12 cellular contexts compared by ENCODE assay signal in the genomic region with DNA sequence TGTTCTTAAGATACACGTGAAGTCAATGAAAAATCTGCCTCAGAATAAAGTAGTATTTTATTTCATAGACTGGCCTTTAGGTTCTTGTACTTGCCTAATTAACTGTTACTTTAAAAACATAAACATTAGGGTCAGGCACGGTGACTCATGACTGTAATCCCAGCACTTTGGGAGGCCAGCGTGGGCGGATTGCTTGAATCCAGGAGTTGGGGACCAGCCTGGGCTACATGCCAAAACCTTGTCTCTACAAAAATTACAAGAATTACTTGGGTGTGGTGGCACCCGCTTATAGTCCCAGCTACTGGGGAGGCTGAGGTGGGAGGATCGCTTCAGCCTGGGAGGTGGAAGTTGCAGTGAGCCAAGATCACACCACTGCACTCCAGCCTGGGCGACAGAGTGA. TPM values are rescaled to one million over a fixed set of nuclear protein-coding genes. Genes with fewer than 3 reads are reported as not detected.
DNase-seq lines count a peak whose midpoint lies in the region; ATAC-seq, FAIRE-seq and TF ChIP-seq lines count a peak whose summit lies in the region.
"Had no signal": no experiment of that assay in that cellular context is flagged by ENCODE, and none has a peak within 500 bp of the region (broad histone marks: within the 10 kb centered on the region; RNA-seq: fewer than 3 reads in every experiment).

No MANE protein-coding gene starts in this region.

- no peak for TF ChIP-seq POLR2A in K562 (conservative IDR thresholded peaks at IDR 0.05)
- no peak for TF ChIP-seq POLR2A in esophagus muscularis mucosa (IDR thresholded peaks at IDR 0.05; ENCODE audit: low read depth)

- H4K20me1 ChIP-seq in K562 (replicated peaks; ENCODE audit: control insufficient read depth, insufficient read depth, low read length) = no peaks in the 10 kb centered on the region

- peak; percentile 82 for FAIRE-seq in K562 (lab: Jason Lieb, UNC)

- H3K4me3 ChIP-seq in ACC112 (ENCODE audit: low read depth, low read length) (no peak overlapping the region), K562 (no peak overlapping the region), esophagus muscularis mucosa (no peak overlapping the region)
- H3K4me3 ChIP-seq: BLaER1 treated with 17β-estradiol and CSF1 and Interleukin-3, amounts not matched to agents 10 nM and 100 nM had no signal

- H3K9me1 ChIP-seq in K562 (ENCODE audit: control insufficient read depth, insufficient read depth, low read length) = no peaks in the 10 kb centered on the region

- H3K9me3 ChIP-seq in K562 (replicated peaks; ENCODE audit: control insufficient read depth, insufficient read depth, low read depth, low read length) (no peaks in the 10 kb centered on the region), esophagus muscularis mucosa (no peaks in the 10 kb centered on the region)
- H3K9me3 ChIP-seq: BLaER1 treated with 17β-estradiol and CSF1 and Interleukin-3, amounts not matched to agents 10 nM and 100 nM had no signal

- H3K36me3 ChIP-seq in ACC112 (ENCODE audit: insufficient read depth, low read length) (peaks cover 43% of the 10 kb centered on the region), K562 (ENCODE audit: control insufficient read depth, insufficient read depth, low read length) (peaks cover 70% of the 10 kb centered on the region; the same call in 2 of the 3 replicates), esophagus muscularis mucosa (peaks cover 58 to 94% (median 80%) of the 10 kb centered on the region in 4 donors)

- in situ Hi-C loops in K562 (cut with MboI) = loop anchor here (10.0 kb wide), 1 partner anchor 411 kb away; no protein-coding TSS in a partner anchor

- peak; percentile 84 for ATAC-seq in K562
- peak; percentile 27 for ATAC-seq in left colon
- ATAC-seq in HG02852 (IDR thresholded peaks at IDR 0.05; ENCODE audit: unreplicated experiment) = no peak
- no peak for ATAC-seq in GM18873 (IDR thresholded peaks at IDR 0.05; ENCODE audit: low FRiP score, unreplicated experiment)

- intact Hi-C loops in K562 (cut with micrococcal nuclease) = loop anchor here (5.0 to 10.0 kb wide), 2 partner anchors 171 to 398 kb away; partner anchors contain the start of gene ATG16L1
- intact Hi-C loops in left colon (cut with DNase I, micrococcal nuclease) = loop anchor here in 1 of 2 donors (10.0 kb wide), 1 partner anchor 391 kb away; no protein-coding TSS in a partner anchor
- intact Hi-C loops in esophagus muscularis mucosa (cut with DNase I) = loop anchor here (5.0 kb wide), 1 partner anchor 398 kb away; the partner anchor contains the start of gene ATG16L1

- no peak for TF ChIP-seq CTCF in K562 (IDR thresholded peaks at IDR 0.05 in 2 of 3, conservative IDR thresholded peaks at IDR 0.05 in 1 of 3; ENCODE audit: insufficient read depth in 2 of 3, low read depth in 1 of 3, low read length in 3 of 3)
- no peak for TF ChIP-seq CTCF in esophagus muscularis mucosa (IDR thresholded peaks at IDR 0.05)

- H3K79me2 ChIP-seq in ACC112 (ENCODE audit: control insufficient read depth, insufficient read depth, low read length, unreplicated experiment) = no peaks in the 10 kb centered on the region
- H3K79me2 ChIP-seq in K562 (ENCODE audit: control insufficient read depth, insufficient read depth, low read length) = no peaks in the 10 kb centered on the region

- POLR2A ChIA-PET in K562 (lab: Yijun Ruan, JAX) = interaction anchor here (0.6 kb wide), 1 partner anchor 30 kb away, joined by 5 read pairs; no protein-coding TSS in a partner anchor

- BruUV-seq in K562 (replicated peaks; lab: Mats Ljungman, UMichigan) = no TSS peak

- CTCF ChIA-PET in K562 (lab: Yijun Ruan, JAX; ENCODE audit: low intra/inter-chr PET ratio) = interaction anchor here (0.7 kb wide), 1 partner anchor 397 kb away, joined by 3 read pairs; the partner anchor contains the start of gene ATG16L1

- H3K4me2 ChIP-seq in K562 (ENCODE audit: insufficient read depth, low read length) = no peak overlapping the region

- H3K27ac ChIP-seq in ACC112 (ENCODE audit: low read depth, low read length) = peak overlapping the region; percentile 40
- H3K27ac ChIP-seq in K562 (ENCODE audit: extremely low read depth, low read depth, low read length) = no peak overlapping the region
- no peak overlapping the region for H3K27ac ChIP-seq in esophagus muscularis mucosa (replicated peaks in 1 of 4)
- H3K27ac ChIP-seq: BLaER1 treated with 17β-estradiol and CSF1 and Interleukin-3, amounts not matched to agents 10 nM and 100 nM had no signal

- DNase-seq in HS-27A (ENCODE audit: low read depth) (peak; percentile 64), K562 (ENCODE audit: extremely low read depth in 1 of 4, low spot score in 3 of 4) (peak; percentile 16 to 89 (median 16)), left colon (peak; percentile 45 to 57), esophagus muscularis mucosa (ENCODE audit: extremely low spot score) (no peak), NCI-H2081 (lab: John Stamatoyannopoulos, UW) (no peak)
- DNase-seq: aorta, NCI-H1436, occipital lobe had no signal

- H3K4me1 ChIP-seq in ACC112 (ENCODE audit: control insufficient read depth, insufficient read depth, low read length, unreplicated experiment) (peaks cover 38% of the 10 kb centered on the region), K562 (replicated peaks in 1 of 2; ENCODE audit: control insufficient read depth in 2 of 2, insufficient read depth in 2 of 2, low read length in 2 of 2) (peaks cover 7 to 11% of the 10 kb centered on the region in 2 experiments), esophagus muscularis mucosa (peaks cover 5 to 15% (median 13%) of the 10 kb centered on the region in 4 donors)

- TF ChIP-seq RAD21 in K562 (CRISPR knock-in tag; conservative IDR thresholded peaks at IDR 0.05 in 1 of 2, IDR thresholded peaks at IDR 0.05 in 1 of 2) = no peak

- WGBS in K562 (ENCODE audit: insufficient coverage, low coverage, missing lambda C conversion rate) = 6% methylated on average over 6 of the region's 7 CpGs
- 49% methylated on average over 7 of the region's 7 CpGs for WGBS in esophagus muscularis mucosa

- TF ChIP-seq EP300 in K562 (IDR thresholded peaks at IDR 0.05; ENCODE audit: low read length) (no peak), esophagus muscularis mucosa (IDR thresholded peaks at IDR 0.05) (no peak)

- H3K27me3 ChIP-seq in ACC112 (ENCODE audit: insufficient read depth, low read length) = no peaks in the 10 kb centered on the region
- no peaks in the 10 kb centered on the region for H3K27me3 ChIP-seq in K562 (ENCODE audit: control insufficient read depth in 2 of 2, insufficient read depth in 2 of 2, low read length in 2 of 2)
- H3K27me3 ChIP-seq in esophagus muscularis mucosa = no peaks in the 10 kb centered on the region
- H3K27me3 ChIP-seq: BLaER1 treated with 17β-estradiol and CSF1 and Interleukin-3, amounts not matched to agents 10 nM and 100 nM had no signal

- no peak overlapping the region for H3K9ac ChIP-seq in K562 (ENCODE audit: insufficient read depth in 1 of 2, low read depth in 2 of 2, low read length in 2 of 2)

- H2AFZ ChIP-seq in ACC112 (ENCODE audit: low read length, unreplicated experiment) (no peak overlapping the region), K562 (ENCODE audit: low read depth, low read length) (no peak overlapping the region)

TF ChIP-seq in K562, 482 proteins besides CTCF, POLR2A, EP300 and RAD21 (continues in another document):
- peak; percentile 40 for TF ChIP-seq FOS (IDR thresholded peaks at IDR 0.05; ENCODE audit: extremely low read depth, insufficient read length)
- TF ChIP-seq JUND (IDR thresholded peaks at IDR 0.05; ENCODE audit: borderline replicate concordance, low read depth, low read length) = peak; percentile 90
- peak; percentile 70; the same call in 1 of the 3 replicates for TF ChIP-seq JUND (tag; IDR thresholded peaks at IDR 0.05; ENCODE audit: borderline replicate concordance, low read depth, low read length)
- no peak for TF ChIP-seq CREBBP (IDR thresholded peaks at IDR 0.05; ENCODE audit: low read depth, low read length)
- peak; percentile 76 for TF ChIP-seq ARID1B (IDR thresholded peaks at IDR 0.05)
- 0 out of 2 replicates have a peak, but pooled peaks have one; percentile 24 for TF ChIP-seq SMARCC2 (IDR thresholded peaks at IDR 0.05; ENCODE audit: low read depth)
- peak; percentile 85 for TF ChIP-seq FOSL1 (tag; conservative IDR thresholded peaks at IDR 0.05)
- no peak for TF ChIP-seq SNRNP70 (optimal IDR thresholded peaks at IDR 0.05; ENCODE audit: low read depth, low read length)
- TF ChIP-seq RHOXF2B (CRISPR knock-in tag; conservative IDR thresholded peaks at IDR 0.05) = no peak
- peak in 1 of 2 experiments; percentile 46; a peak in 1 of 4 replicates for TF ChIP-seq RCOR1 (IDR thresholded peaks at IDR 0.05; ENCODE audit: borderline replicate concordance in 1 of 2, low read depth in 2 of 2, low read length in 2 of 2)
- TF ChIP-seq NCOR1 (IDR thresholded peaks at IDR 0.05) = 0 out of 2 replicates have a peak, but pooled peaks have one; percentile 18
- no peak for TF ChIP-seq MED1 (CRISPR knock-in tag; IDR thresholded peaks at IDR 0.05; ENCODE audit: borderline replicate concordance)
- TF ChIP-seq BACH1 (tag; IDR thresholded peaks at IDR 0.05) = no peak
- TF ChIP-seq JUN (IDR thresholded peaks at IDR 0.05; ENCODE audit: borderline replicate concordance, low read depth, low read length) = 0 out of 2 replicates have a peak, but pooled peaks have one; percentile 43
- no peak for TF ChIP-seq JUN (CRISPR knock-in tag; IDR thresholded peaks at IDR 0.05; ENCODE audit: borderline replicate concordance)

RNA-seq across cellular contexts. Expression of gene SNORC, which starts 16.0 kb away (rescaled TPM):
- 1.1 and 2.1 TPM in 2 replicates for total RNA-seq in K562 (2011; cell fraction: chromatin; rRNA removed; ENCODE audit: low replicate concordance)
- total RNA-seq in K562 (2011; cell fraction: nucleolus; rRNA removed) = 0.83 and 1.8 TPM in 2 replicates
- total RNA-seq in K562 (2011; cell fraction: nucleoplasm; rRNA removed) = 0.88 and 1.3 TPM in 2 replicates
- total RNA-seq in K562 (2014; rRNA removed) = 0.23 and 2.0 TPM in 2 replicates
- total RNA-seq in K562 (2014; rRNA removed; fragmentation: Illumina TruSeq; extraction: Trizol) = 0.16 and 0.36 TPM in 2 replicates
- 0.41 and 0.72 TPM in 2 replicates for total RNA-seq in K562 (2015; rRNA removed; fragmentation: Illumina TruSeq; extraction: Trizol)
- 0.80 and 1.7 TPM in 2 replicates for total RNA-seq in K562 (2021)
- polyA plus RNA-seq in K562 (2011; rRNA removed) = 0.14 and 0.32 TPM in 2 replicates
- polyA plus RNA-seq in K562 (2011; cell fraction: cytosol; rRNA removed) = 0.37 and 0.57 TPM in 2 replicates
- 2.4 and 3.1 TPM in 2 replicates for polyA plus RNA-seq in K562 (2011; cell fraction: nucleus; rRNA removed)
- 0.39 and 2.0 TPM in 2 replicates for polyA plus RNA-seq in K562 (2012)
- polyA plus RNA-seq in K562 (2014; fragmentation: Illumina TruSeq; extraction: Trizol) = 0.25 and 1.1 TPM in 2 replicates
- not detected for polyA plus RNA-seq in K562 (2014; fragmentation: Nextera tagmentation; extraction: Ambion mirVana)
- polyA plus RNA-seq in K562 (2014; rRNA removed) = 0.42 and 2.5 TPM in 2 replicates
- polyA minus RNA-seq in K562 (2011; rRNA and poly(A)+ RNA removed) = 0.07 and 0.15 TPM in 2 replicates
- not detected in 2 replicates for polyA minus RNA-seq in K562 (2011; cell fraction: cytosol; rRNA and poly(A)+ RNA removed)
- 0.33 and 0.40 TPM in 2 replicates for polyA minus RNA-seq in K562 (2011; cell fraction: nucleus; rRNA and poly(A)+ RNA removed)
- 10 to 100 TPM; 35.0 to 38.2 TPM for total RNA-seq in left colon
- 1 to 10 TPM in 2 of 4 donors, under 1 TPM in 2; 0.45 to 2.5 (median 1.4) TPM for total RNA-seq in esophagus muscularis mucosa

Comparison
In these comparisons a context has a peak if more than half of its experiments do, and no peak if none do; other contexts are left out.
1. DNase-seq: peak in HS-27A (single experiment), K562 (4 of 4) and left colon (2 of 2); none in esophagus muscularis mucosa (single experiment) and NCI-H2081 (0 of 2).
2. ATAC-seq: peak in K562 (single experiment) and left colon (single experiment); none in HG02852 (single experiment) and GM18873 (single experiment).
3. RNA of gene SNORC, which starts 16.0 kb away (total RNA-seq): 35.0 to 38.2 TPM in left colon; 0.45 to 2.5 TPM in esophagus muscularis mucosa and 0.16 to 2.1 TPM in K562; every median in the first group is over 10 times any median in the second.